Comparison of ENCODE assay signal across 8 cellular contexts in genomic region chr7:66591058-66591800, GRCh38. TPM values are rescaled to one million over a fixed set of nuclear protein-coding genes. Genes with fewer than 3 reads are reported as not detected.
A peak's percentile ranks its signal among the peaks of the same experiment; 100 is the strongest.
DNase-seq lines count a peak whose midpoint lies in the region; ATAC-seq and TF ChIP-seq lines count a peak whose summit lies in the region.
"Not testable (repeated sequence)": the region's sequence is repeated elsewhere in the genome, so short reads cannot be mapped to it uniquely, and the experiment has no call there.

No MANE protein-coding gene starts in this region.

- H3K9me3 ChIP-seq in endocrine pancreas (ENCODE audit: control insufficient read depth, low read length); aorta (ENCODE audit: control insufficient read depth, low read length): not testable (repeated sequence)

- DNase-seq in NCI-H82 (lab: John Stamatoyannopoulos, UW) (peak; percentile 54), left kidney (ENCODE audit: low read depth, low spot score) (peak; percentile 22), aorta (peak in 1 of 2 donors; percentile 49)
- DNase-seq in activated T-cell treated with anti-CD3 and anti-CD28 coated beads, Interleukin-2, amount 50 U/mL, for 4 hours; retinal pigment epithelial cell (ENCODE audit: low read depth): not testable (repeated sequence)

- H3K36me3 Mint-ChIP-seq in activated T-cell treated with anti-CD3 and anti-CD28 coated beads, Interleukin-2, amount 50 U/mL, for 4 hours (ENCODE audit: insufficient read depth) = peaks cover 11% of the 10 kb centered on the region

- WGBS in aorta, 2 donors = 1% methylated on average over 35 of the region's 35 CpGs

- ATAC-seq in GM18502 (IDR thresholded peaks at IDR 0.05; ENCODE audit: poor library complexity, unreplicated experiment) = peak; percentile 18
- ATAC-seq in HG02938 (IDR thresholded peaks at IDR 0.05; ENCODE audit: unreplicated experiment) = peak; percentile 5
- peak; percentile 27 to 39 for ATAC-seq in activated T-cell treated with anti-CD3 and anti-CD28 coated beads, Interleukin-2, amount 50 U/mL, for 4 hours
- peak; percentile 57 for ATAC-seq in aorta (ENCODE audit: low FRiP score)

- H3K9me3 Mint-ChIP-seq in activated T-cell treated with anti-CD3 and anti-CD28 coated beads, Interleukin-2, amount 50 U/mL, for 4 hours = not testable (repeated sequence)

- not testable (repeated sequence) for H3K27me3 ChIP-seq in endocrine pancreas (ENCODE audit: control insufficient read depth, insufficient read depth, low read length); aorta (ENCODE audit: control insufficient read depth in 1 of 2, insufficient read depth in 2 of 2, low read length in 1 of 2)

- intact Hi-C loops in aorta (cut with DNase I) = loop anchor here (2.0 to 10.0 kb wide), 2 partner anchors 38 to 404 kb away; partner anchors contain the start of genes KCTD7 (in 1 of the 2), SBDS (in 1 of the 2) and TYW1 (in 1 of the 2)

- H3K36me3 ChIP-seq in endocrine pancreas (ENCODE audit: control insufficient read depth, insufficient read depth, low read length); aorta (ENCODE audit: control insufficient read depth in 1 of 2, insufficient read depth in 2 of 2, low read length in 1 of 2): not testable (repeated sequence)

- TF ChIP-seq CTCF in retinal pigment epithelial cell (conservative IDR thresholded peaks at IDR 0.05; ENCODE audit: low read depth, low read length) = not testable (repeated sequence)

- peaks cover 51% of the 10 kb centered on the region for H3K4me1 Mint-ChIP-seq in activated T-cell treated with anti-CD3 and anti-CD28 coated beads, Interleukin-2, amount 50 U/mL, for 4 hours (ENCODE audit: low read depth)

- H3K4me3 ChIP-seq in endocrine pancreas (ENCODE audit: control insufficient read depth, insufficient read depth, low read length) = peak overlapping the region; percentile 48
- H3K4me3 ChIP-seq in retinal pigment epithelial cell (ENCODE audit: low read length) = peak overlapping the region; percentile 91
- peak overlapping the region; percentile 72 to 79 for H3K4me3 ChIP-seq in aorta (ENCODE audit: low read length in 2 of 2)

- peak overlapping the region; percentile 98 for H3K9ac ChIP-seq in endocrine pancreas (ENCODE audit: control insufficient read depth, insufficient read depth, low read length)

- H3K27ac ChIP-seq in aorta (ENCODE audit: low read depth in 1 of 2, low read length in 2 of 2) = peak overlapping the region; percentile 65 to 89

- H3K4me3 Mint-ChIP-seq in activated T-cell treated with anti-CD3 and anti-CD28 coated beads, Interleukin-2, amount 50 U/mL, for 4 hours = peak overlapping the region; percentile 95

- not testable (repeated sequence) for H3K4me1 ChIP-seq in endocrine pancreas (ENCODE audit: control insufficient read depth, insufficient read depth, low read length); aorta (ENCODE audit: control insufficient read depth in 1 of 2, insufficient read depth in 2 of 2, low read length in 2 of 2)

- not testable (repeated sequence) for H3K27me3 Mint-ChIP-seq in activated T-cell treated with anti-CD3 and anti-CD28 coated beads, Interleukin-2, amount 50 U/mL, for 4 hours (ENCODE audit: low read depth)

RNA-seq across cellular contexts. Expression of gene KCTD7, which starts 37.5 kb away (rescaled TPM):
- 1 to 10 TPM; 3.1 to 3.9 (median 3.6) TPM for total RNA-seq in activated T-cell treated with anti-CD3 and anti-CD28 coated beads, Interleukin-2, amount 50 U/mL, for 4 hours
- 10 to 100 TPM; 11.4 to 24.4 TPM for total RNA-seq in aorta
- polyA plus RNA-seq in aorta = 10 to 100 TPM; 10.8 to 14.9 TPM

Comparison
In these comparisons a context has a peak if more than half of its experiments do, and no peak if none do; other contexts are left out.
1. ATAC-seq: peak in every context shown above with its lines; median percentile 57 in aorta; 33 in activated T-cell treated with anti-CD3 and anti-CD28 coated beads, Interleukin-2, amount 50 U/mL, for 4 hours; 18 in GM18502; 5 in HG02938.